ENCODE assay signal across 12 cellular contexts in the genomic region with DNA sequence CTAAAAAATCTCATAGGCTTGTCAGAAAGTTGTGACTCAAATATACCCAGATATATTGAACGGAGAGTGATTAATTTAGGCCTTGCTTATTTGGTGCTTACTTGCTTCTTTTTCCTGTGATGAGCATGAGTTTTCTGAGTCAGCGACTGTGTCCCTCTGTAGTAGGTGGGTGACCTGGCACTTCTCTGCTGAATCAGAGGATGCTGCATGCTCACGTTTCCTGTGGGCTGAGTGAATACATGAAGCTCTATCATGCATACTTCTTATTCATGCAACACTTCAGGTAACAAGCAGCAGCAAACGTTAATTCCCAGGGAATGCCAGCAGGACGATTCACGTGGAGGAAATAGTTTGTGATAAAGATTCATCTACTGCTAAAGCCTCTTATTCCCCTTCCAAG.
DNase-seq lines count a peak whose midpoint lies in the region; ATAC-seq and TF ChIP-seq lines count a peak whose summit lies in the region.
"Had no signal": no experiment of that assay in that cellular context is flagged by ENCODE, and none has a peak within 500 bp of the region (broad histone marks: within the 10 kb centered on the region; RNA-seq: fewer than 3 reads in every experiment).

No MANE protein-coding gene starts in this region.

- in situ Hi-C loops in mammary epithelial cell (cut with MboI; ENCODE audit: low sequenced_read_pairs in 2 of 2) = no loop called here

- TF ChIP-seq RAD21 in SK-N-SH (IDR thresholded peaks at IDR 0.05; ENCODE audit: low read length) = no peak

- CTCF ChIA-PET in SK-N-SH (lab: Yijun Ruan, JAX) = no interaction called here
- CTCF ChIA-PET in mammary epithelial cell (lab: Charles Lee; ENCODE audit: low non-redundant PET) = interaction anchor here (0.6 to 0.7 kb wide), 3 partner anchors 76 to 241 kb away, joined by 3 to 24 read pairs (median 6); no protein-coding TSS in a partner anchor

- H2BK15ac ChIP-seq in neuronal stem cell (ENCODE audit: low read length) = no peak overlapping the region

- no peak overlapping the region for H3K4me3 ChIP-seq in SK-N-SH (ENCODE audit: low read depth in 2 of 2, low read length in 1 of 2)
- no peak overlapping the region for H3K4me3 ChIP-seq in mammary epithelial cell (replicated peaks in 1 of 3; ENCODE audit: insufficient read depth in 1 of 3, low read depth in 2 of 3, low read length in 3 of 3)
- no peak overlapping the region for H3K4me3 ChIP-seq in neuronal stem cell (ENCODE audit: low read length in 2 of 2)

- no peak overlapping the region for H3K18ac ChIP-seq in neuronal stem cell (ENCODE audit: low read length)

- no peak overlapping the region for H3K14ac ChIP-seq in neuronal stem cell (ENCODE audit: low read length)

- H2AK5ac ChIP-seq in neuronal stem cell (ENCODE audit: low read depth, low read length) = no peak overlapping the region

- H3K9ac ChIP-seq in SK-N-SH (no peak overlapping the region), mammary epithelial cell (ENCODE audit: insufficient read depth, low read length) (no peak overlapping the region), neuronal stem cell (ENCODE audit: low read depth, low read length, poor library complexity) (no peak overlapping the region)

- 0 out of 2 replicates have a peak overlapping the region, but pooled peaks have one; percentile 28 for H2AFZ ChIP-seq in SK-N-SH (ENCODE audit: low read depth)
- peak overlapping the region; percentile 38 for H2AFZ ChIP-seq in mammary epithelial cell (ENCODE audit: low read depth, low read length)
- no peak overlapping the region for H2AFZ ChIP-seq in neuronal stem cell (ENCODE audit: low read length)

- H2BK5ac ChIP-seq in neuronal stem cell (ENCODE audit: low read length) = no peak overlapping the region

- H3K4ac ChIP-seq in neuronal stem cell (ENCODE audit: low read length) = no peak overlapping the region

- H3K27ac ChIP-seq in SK-N-SH (ENCODE audit: low read depth in 2 of 2, low read length in 1 of 2) (no peak overlapping the region), mammary epithelial cell (ENCODE audit: insufficient read depth, low read depth, low read length) (peak overlapping the region; percentile 52), neuronal stem cell (replicated peaks; ENCODE audit: low read length) (no peak overlapping the region)
- H3K27ac ChIP-seq: 22Rv1 had no signal

- H3K4me2 ChIP-seq in SK-N-SH = no peak overlapping the region
- H3K4me2 ChIP-seq in mammary epithelial cell (ENCODE audit: insufficient read depth, low read depth, low read length) = no peak overlapping the region
- H3K4me2 ChIP-seq in neuronal stem cell (ENCODE audit: insufficient read depth, low read length, poor library complexity, severe bottlenecking) = no peak overlapping the region

- no peak overlapping the region for H3K23ac ChIP-seq in neuronal stem cell (ENCODE audit: low read depth, low read length, poor library complexity)

- no peaks in the 10 kb centered on the region for H3K79me1 ChIP-seq in neuronal stem cell (ENCODE audit: low read depth, low read length)

- no peaks in the 10 kb centered on the region for H3F3A ChIP-seq in SK-N-SH (replicated peaks; ENCODE audit: insufficient read depth)

- no peak overlapping the region for H2BK12ac ChIP-seq in neuronal stem cell (ENCODE audit: low read length)

- TF ChIP-seq CTCF in SK-N-SH (IDR thresholded peaks at IDR 0.05) (no peak), mammary epithelial cell (conservative IDR thresholded peaks at IDR 0.05 in 1 of 2, IDR thresholded peaks at IDR 0.05 in 1 of 2; ENCODE audit: extremely low read depth in 1 of 2, insufficient read depth in 1 of 2, low read depth in 1 of 2, low read length in 2 of 2) (no peak)

- 32% methylated on average over 6 of the region's 6 CpGs for WGBS in SK-N-SH (ENCODE audit: low lambda C conversion rate)
- 9% methylated on average over 6 of the region's 6 CpGs for WGBS in mammary epithelial cell (ENCODE audit: low coverage, missing lambda C conversion rate)
- WGBS in neuronal stem cell (ENCODE audit: extremely low coverage in 2 of 2, insufficient read length in 2 of 2, insufficient replicate concordance in 1 of 2), 2 donors = no CpG with 5 or more reads among the region's 6 CpGs

- TF ChIP-seq EP300 in SK-N-SH (IDR thresholded peaks at IDR 0.05; ENCODE audit: borderline replicate concordance in 1 of 2, low read depth in 1 of 2, low read length in 1 of 2) = no peak

- no peaks in the 10 kb centered on the region; the same call in 1 of the 2 replicates for H3K9me2 ChIP-seq in SK-N-SH

- H3K36me3 ChIP-seq in SK-N-SH (replicated peaks in 1 of 2; ENCODE audit: control insufficient read depth in 1 of 2, insufficient read depth in 2 of 2, low read length in 1 of 2) (no peaks in the 10 kb centered on the region), mammary epithelial cell (ENCODE audit: insufficient read depth, low read length) (no peaks in the 10 kb centered on the region), neuronal stem cell (replicated peaks in 1 of 2; ENCODE audit: control insufficient read depth in 2 of 2, insufficient read depth in 2 of 2, low read length in 2 of 2) (no peaks in the 10 kb centered on the region)

- intact Hi-C loops in mammary epithelial cell (cut with micrococcal nuclease) = loop anchor here (1.0 to 5.0 kb wide), 3 partner anchors 31 to 79 kb away; no protein-coding TSS in a partner anchor

- H3K9me3 ChIP-seq in SK-N-SH (no peaks in the 10 kb centered on the region; the same call in 1 of the 2 replicates), mammary epithelial cell (replicated peaks; ENCODE audit: insufficient read depth, low read length) (no peaks in the 10 kb centered on the region), neuronal stem cell (replicated peaks in 1 of 2; ENCODE audit: control insufficient read depth in 2 of 2, insufficient read depth in 1 of 2, low read depth in 1 of 2, low read length in 2 of 2) (no peaks in the 10 kb centered on the region)

- no peak overlapping the region for H2BK120ac ChIP-seq in neuronal stem cell (ENCODE audit: low read depth, low read length)

- no peaks in the 10 kb centered on the region for H3K4me1 ChIP-seq in SK-N-SH (ENCODE audit: control insufficient read depth in 1 of 2, insufficient read depth in 2 of 2, low read depth in 1 of 2, low read length in 1 of 2)
- peaks cover 13% of the 10 kb centered on the region for H3K4me1 ChIP-seq in mammary epithelial cell (ENCODE audit: insufficient read depth, low read length)
- H3K4me1 ChIP-seq in neuronal stem cell (ENCODE audit: control insufficient read depth in 2 of 2, insufficient read depth in 1 of 2, low read depth in 1 of 2, low read length in 2 of 2) = no peaks in the 10 kb centered on the region

- H4K20me1 ChIP-seq in SK-N-SH (ENCODE audit: insufficient read depth) = no peaks in the 10 kb centered on the region
- no peaks in the 10 kb centered on the region for H4K20me1 ChIP-seq in mammary epithelial cell (ENCODE audit: insufficient read depth, low read length)

- POLR2A ChIA-PET in SK-N-SH (lab: Yijun Ruan, JAX) = no interaction called here

- no peak overlapping the region for H4K91ac ChIP-seq in neuronal stem cell (ENCODE audit: low read depth, low read length, poor library complexity)

- no peak overlapping the region for H4K8ac ChIP-seq in neuronal stem cell (ENCODE audit: low read depth, low read length)

- H3K27me3 ChIP-seq in SK-N-SH (ENCODE audit: insufficient read depth) = no peaks in the 10 kb centered on the region
- H3K27me3 ChIP-seq in mammary epithelial cell (ENCODE audit: insufficient read depth, low read length) = no peaks in the 10 kb centered on the region
- no peaks in the 10 kb centered on the region for H3K27me3 ChIP-seq in neuronal stem cell (ENCODE audit: control insufficient read depth in 3 of 3, insufficient read depth in 3 of 3, low read depth in 1 of 3, low read length in 3 of 3)

- DNase-seq in SK-N-SH = no peak
- DNase-seq in HT1080 (ENCODE audit: low read depth) = peak; percentile 94
- peak; percentile 92 for DNase-seq in mammary epithelial cell
- DNase-seq in stimulated activated CD4-positive, alpha-beta T cell treated with anti-CD3 and anti-CD28 coated beads, Interleukin-12 subunit alpha, Interleukin-12 subunit beta, amount 100 ng/mL, for 48 hours (ENCODE audit: low read depth in 2 of 3, low spot score in 1 of 3) = peak; percentile 10 to 27 (median 25)
- DNase-seq in DMS79 treated with DMSO at 0.1 percent for 48 hours (lab: John Stamatoyannopoulos, UW) = no peak
- no peak for DNase-seq in neuronal stem cell (ENCODE audit: low spot score)
- no peak for DNase-seq in DMS114 treated with DMSO at 0.1 percent for 48 hours (lab: John Stamatoyannopoulos, UW; ENCODE audit: unreplicated experiment)
- DNase-seq: effector CD4-positive, alpha-beta T cell; NCI-H2227 treated with DMSO at 0.1 percent for 48 hours; SHP77 treated with DMSO at 0.1 percent for 48 hours had no signal

- no peak for ATAC-seq in SK-N-SH treated with all-trans-retinoic acid at 6 μM for 48 hours

- dilution Hi-C loops in mammary epithelial cell (cut with HindIII; ENCODE audit: low sequenced_read_pairs) = no loop called here

- no TSS peak for BruUV-seq in mammary epithelial cell (replicated peaks; lab: Mats Ljungman, UMichigan)

- no peaks in the 10 kb centered on the region for H3K79me2 ChIP-seq in SK-N-SH (ENCODE audit: insufficient read depth)
- no peaks in the 10 kb centered on the region for H3K79me2 ChIP-seq in mammary epithelial cell (ENCODE audit: insufficient read depth, low read length)

TF ChIP-seq in SK-N-SH, 30 proteins besides CTCF, POLR2A, EP300 and RAD21 (continues in another document):
- TF ChIP-seq IRF3 (IDR thresholded peaks at IDR 0.05; ENCODE audit: low read depth, low read length) (no peak), RFX5 (IDR thresholded peaks at IDR 0.05; ENCODE audit: low read length) (no peak)

TF ChIP-seq in SK-N-SH treated with all-trans-retinoic acid at 6 μM for 48 hours, 23 proteins besides CTCF, POLR2A, EP300 and RAD21 (continues in another document):
- TF ChIP-seq GLIS3 (CRISPR knock-in tag; IDR thresholded peaks at IDR 0.05) (no peak), ESRRG (CRISPR knock-in tag; IDR thresholded peaks at IDR 0.05) (no peak), ZFP3 (CRISPR knock-in tag; IDR thresholded peaks at IDR 0.05) (no peak)
- TF ChIP-seq, protein P1, sequence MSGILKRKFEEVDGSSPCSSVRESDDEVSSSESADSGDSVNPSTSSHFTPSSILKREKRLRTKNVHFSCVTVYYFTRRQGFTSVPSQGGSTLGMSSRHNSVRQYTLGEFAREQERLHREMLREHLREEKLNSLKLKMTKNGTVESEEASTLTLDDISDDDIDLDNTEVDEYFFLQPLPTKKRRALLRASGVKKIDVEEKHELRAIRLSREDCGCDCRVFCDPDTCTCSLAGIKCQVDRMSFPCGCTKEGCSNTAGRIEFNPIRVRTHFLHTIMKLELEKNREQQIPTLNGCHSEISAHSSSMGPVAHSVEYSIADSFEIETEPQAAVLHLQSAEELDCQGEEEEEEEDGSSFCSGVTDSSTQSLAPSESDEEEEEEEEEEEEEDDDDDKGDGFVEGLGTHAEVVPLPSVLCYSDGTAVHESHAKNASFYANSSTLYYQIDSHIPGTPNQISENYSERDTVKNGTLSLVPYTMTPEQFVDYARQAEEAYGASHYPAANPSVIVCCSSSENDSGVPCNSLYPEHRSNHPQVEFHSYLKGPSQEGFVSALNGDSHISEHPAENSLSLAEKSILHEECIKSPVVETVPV (CRISPR knock-in tag; IDR thresholded peaks at IDR 0.05) = no peak

Comparison
In these comparisons a context has a peak if more than half of its experiments do, and no peak if none do; other contexts are left out.
1. DNase-seq: peak in HT1080 (single experiment), mammary epithelial cell (single experiment) and stimulated activated CD4-positive, alpha-beta T cell treated with anti-CD3 and anti-CD28 coated beads, Interleukin-12 subunit alpha, Interleukin-12 subunit beta, amount 100 ng/mL, for 48 hours (3 of 3); none in SK-N-SH (single experiment), DMS79 treated with DMSO at 0.1 percent for 48 hours (single experiment), neuronal stem cell (single experiment) and DMS114 treated with DMSO at 0.1 percent for 48 hours (single experiment).